ENCODE assay signal across 8 cellular contexts in genomic region chr16:31458073-31458834, GRCh38. TPM values are rescaled to one million over a fixed set of nuclear protein-coding genes. Genes with fewer than 3 reads are reported as not detected.
DNase-seq lines count a peak whose midpoint lies in the region; ATAC-seq and TF ChIP-seq lines count a peak whose summit lies in the region.

No MANE protein-coding gene starts in this region.

- no peak overlapping the region for H4K5ac ChIP-seq in H9 (ENCODE audit: insufficient read length, low read depth, low read length)

- TF ChIP-seq EP300 in upper lobe of left lung (IDR thresholded peaks at IDR 0.05): no peak

- peaks cover 2 to 13% (median 7%) of the 10 kb centered on the region in 3 experiments; a peak in 6 of 7 replicates for H3K36me3 Mint-ChIP-seq in H9 (ENCODE audit: insufficient read depth in 1 of 3, low read depth in 3 of 3)
- no peaks in the 10 kb centered on the region for H3K36me3 Mint-ChIP-seq in natural killer cell

- H3T11ph ChIP-seq in H9 (ENCODE audit: low read length): no peak overlapping the region

- H3K27me3 Mint-ChIP-seq in H9 (ENCODE audit: low read depth): no peaks in the 10 kb centered on the region
- no peaks in the 10 kb centered on the region for H3K27me3 Mint-ChIP-seq in natural killer cell (ENCODE audit: low read depth in 2 of 2)

- H4K91ac ChIP-seq in H9 (ENCODE audit: insufficient read length, low read depth, low read length): no peak overlapping the region

- H3K4me3 ChIP-seq in epithelial cell of proximal tubule (ENCODE audit: low read depth, low read length) (peak overlapping the region; percentile 93), upper lobe of left lung (peak overlapping the region; percentile 49 to 95 (median 80))

- H3K9me3 Mint-ChIP-seq in H9 (peaks cover 0 to 2% of the 10 kb centered on the region in 2 experiments; a peak in 1 of 5 replicates), natural killer cell (no peaks in the 10 kb centered on the region)

- TF ChIP-seq CTCF in H9 (conservative IDR thresholded peaks at IDR 0.05) (peak; percentile 51; the same call in 2 of the 3 replicates), epithelial cell of proximal tubule (conservative IDR thresholded peaks at IDR 0.05; ENCODE audit: low read depth, low read length) (peak; percentile 42), natural killer cell (IDR thresholded peaks at IDR 0.05) (no peak), upper lobe of left lung (IDR thresholded peaks at IDR 0.05) (peak in 2 of 6 experiments; percentile 19 to 24)

- H2BK120ac ChIP-seq in H9 (ENCODE audit: low read depth, low read length, poor library complexity, severe bottlenecking): no peak overlapping the region

- H3K36me3 ChIP-seq in upper lobe of left lung: peaks cover 0 to 20% (median 10%) of the 10 kb centered on the region in 4 donors

- DNase-seq in ELF-1 (ENCODE audit: low read depth, low spot score): peak; percentile 73
- DNase-seq in H9: peak; percentile 60
- DNase-seq in NCI-H2171 treated with DMSO at 0.1 percent for 48 hours (lab: John Stamatoyannopoulos, UW): peak; percentile 56
- peak; percentile 51 for DNase-seq in activated CD8-positive, alpha-beta memory T cell treated with anti-CD3 and anti-CD28 coated beads, Interleukin-2, amount 50 U/mL, for 4 hours
- no peak for DNase-seq in epithelial cell of proximal tubule (ENCODE audit: low read depth)
- DNase-seq in natural killer cell: peak; percentile 62
- DNase-seq in upper lobe of left lung: peak; percentile 76 to 93
- no peak for DNase-seq in COLO829 (ENCODE audit: low spot score)

- no peaks in the 10 kb centered on the region for H4K20me1 ChIP-seq in H9 (ENCODE audit: control insufficient read depth, insufficient read depth, insufficient read length)

- H3K27ac ChIP-seq in H9 (ENCODE audit: insufficient read length, low read depth, low read length) (no peak overlapping the region), upper lobe of left lung (peak overlapping the region; percentile 95 to 100 (median 99))

- no peak overlapping the region for H3K56ac ChIP-seq in H9 (ENCODE audit: insufficient read length, low read depth, low read length)

- H3K27ac Mint-ChIP-seq in H9 (peak overlapping the region; percentile 74 to 97 (median 91); a peak in 4 of 7 replicates), natural killer cell (peak overlapping the region; percentile 94 to 97)

- H2BK15ac ChIP-seq in H9 (ENCODE audit: low read depth, low read length): no peak overlapping the region

- peak overlapping the region; percentile 59 for H3K9ac ChIP-seq in H9 (ENCODE audit: extremely low read depth, insufficient read length, low read length)

- ATAC-seq in natural killer cell (peak; percentile 1 to 11 (median 4)), upper lobe of left lung (ENCODE audit: low FRiP score in 2 of 2) (peak in 1 of 2 donors; percentile 19)

- H3K79me1 ChIP-seq in H9 (ENCODE audit: insufficient read depth, low read depth, low read length, poor library complexity, severe bottlenecking): peaks cover 4% of the 10 kb centered on the region

- H3K79me2 ChIP-seq in H9 (ENCODE audit: insufficient read depth, low read length): no peaks in the 10 kb centered on the region; the same call in 1 of the 2 replicates

- H3K4me1 Mint-ChIP-seq in H9: peaks cover 28 to 36% of the 10 kb centered on the region in 2 experiments
- H3K4me1 Mint-ChIP-seq in natural killer cell: peaks cover 30 to 43% of the 10 kb centered on the region in 2 donors

- TF ChIP-seq POLR2A in upper lobe of left lung (IDR thresholded peaks at IDR 0.05): peak in 2 of 4 donors; percentile 17 to 31

- no peak overlapping the region for H2BK5ac ChIP-seq in H9 (ENCODE audit: insufficient read length, low read length)

- H3K4ac ChIP-seq in H9 (ENCODE audit: low read depth, low read length): no peak overlapping the region

- H3K18ac ChIP-seq in H9 (ENCODE audit: insufficient read length, low read depth, low read length): no peak overlapping the region

- no peak overlapping the region for H2BK20ac ChIP-seq in H9 (ENCODE audit: low read depth, low read length, poor library complexity, severe bottlenecking)

- no peak overlapping the region for H3K23ac ChIP-seq in H9 (ENCODE audit: insufficient read length, low read depth, low read length)

- no peaks in the 10 kb centered on the region for H3K9me3 ChIP-seq in H9 (ENCODE audit: control insufficient read depth, low read depth, low read length)
- H3K9me3 ChIP-seq in upper lobe of left lung: no peaks in the 10 kb centered on the region

- intact Hi-C loops in natural killer cell (cut with micrococcal nuclease): loop anchor here (5.0 to 10.0 kb wide), 2 partner anchors 257 to 414 kb away; partner anchors contain the start of gene ZNF267

- WGBS in H9 (ENCODE audit: extremely low coverage, insufficient read length, low lambda C conversion rate): no CpG with 5 or more reads among the region's 42 CpGs
- WGBS in upper lobe of left lung, 2 donors: 0 to 2% methylated on average over 12 to 42 of the region's 42 CpGs

- H3K27me3 ChIP-seq in H9 (ENCODE audit: insufficient read depth, low read length) (no peaks in the 10 kb centered on the region), upper lobe of left lung (no peaks in the 10 kb centered on the region)

- no peak overlapping the region for H2BK12ac ChIP-seq in H9 (ENCODE audit: insufficient read length, low read depth, low read length)

- peak overlapping the region; percentile 82 to 92 for H3K4me3 Mint-ChIP-seq in H9
- peak overlapping the region; percentile 94 for H3K4me3 Mint-ChIP-seq in natural killer cell

- H2AK5ac ChIP-seq in H9 (ENCODE audit: insufficient read length, low read length): no peak overlapping the region

- H3K14ac ChIP-seq in H9 (ENCODE audit: insufficient read depth, low read length): no peak overlapping the region

- no peak overlapping the region for H4K8ac ChIP-seq in H9 (replicated peaks; ENCODE audit: insufficient read length, low read depth, low read length)

- H3K23me2 ChIP-seq in H9 (ENCODE audit: insufficient read length, low read depth, low read length, poor library complexity, severe bottlenecking): peaks cover 8% of the 10 kb centered on the region

- H3K4me1 ChIP-seq in H9 (ENCODE audit: insufficient read depth, low read length): peaks cover 4% of the 10 kb centered on the region; the same call in 1 of the 2 replicates
- H3K4me1 ChIP-seq in upper lobe of left lung: peaks cover 52 to 67% (median 54%) of the 10 kb centered on the region in 4 donors

- no peak overlapping the region for H2AFZ ChIP-seq in H9 (ENCODE audit: low read length)

- H3K4me2 ChIP-seq in H9 (ENCODE audit: insufficient read depth, insufficient read length, low read length): peak overlapping the region; percentile 75

RNA-seq across cellular contexts. Expression of gene ARMC5, which starts 1.0 kb away (rescaled TPM):
- total RNA-seq in H9 (2021) (18.5 and 18.7 TPM in 2 replicates), epithelial cell of proximal tubule (9.2 and 10.3 TPM in 2 replicates), natural killer cell (10 to 100 TPM; 10.4 to 22.8 (median 16.6) TPM), upper lobe of left lung (10 to 100 TPM in 5 of 6 donors, 1 to 10 TPM in 1; 6.6 to 18.9 (median 16.2) TPM)

RNA-seq across cellular contexts. Expression of gene TGFB1I1, which starts 13.7 kb away (rescaled TPM):
- total RNA-seq in H9 (2021) (15.4 and 15.5 TPM in 2 replicates), epithelial cell of proximal tubule (56.8 and 62.2 TPM in 2 replicates), natural killer cell (1 to 10 TPM in 1 of 3 donors, under 1 TPM in 2; 0.72 to 1.3 (median 0.78) TPM), upper lobe of left lung (10 to 100 TPM; 21.0 to 62.8 (median 27.8) TPM)

RNA-seq across cellular contexts. Expression of gene ZNF843, which starts 15.7 kb away (rescaled TPM):
- 0.22 and 0.37 TPM in 2 replicates for total RNA-seq in H9 (2021)
- total RNA-seq in epithelial cell of proximal tubule: 0.22 TPM in 1 of 2 replicates, not detected in the other
- total RNA-seq in natural killer cell: under 1 TPM; 0.14 to 0.50 (median 0.23) TPM
- total RNA-seq in upper lobe of left lung: 1 to 10 TPM in 1 of 6 donors, under 1 TPM in 4, not detected in 1; 0.30 to 1.0 (median 0.77) TPM

RNA-seq across cellular contexts. Expression of gene SLC5A2, which starts 24.7 kb away (rescaled TPM):
- 0.52 and 1.3 TPM in 2 replicates for total RNA-seq in H9 (2021)
- total RNA-seq in epithelial cell of proximal tubule: 0.07 TPM in 1 of 2 replicates, not detected in the other
- total RNA-seq in natural killer cell: under 1 TPM in 2 of 3 donors, not detected in 1; 0.20 to 0.96 TPM
- total RNA-seq in upper lobe of left lung: 1 to 10 TPM in 4 of 6 donors, under 1 TPM in 2; 0.84 to 3.3 (median 1.2) TPM

RNA-seq across cellular contexts. Expression of gene COX6A2, which starts 30.1 kb away (rescaled TPM):
- total RNA-seq in H9 (2021) (not detected in 2 replicates), epithelial cell of proximal tubule (not detected in 2 replicates), natural killer cell (not detected), upper lobe of left lung (not detected)

Comparison
In these comparisons a context has a peak if more than half of its experiments do, and no peak if none do; other contexts are left out.
1. DNase-seq: peak in ELF-1 (single experiment), H9 (single experiment), NCI-H2171 treated with DMSO at 0.1 percent for 48 hours (single experiment), activated CD8-positive, alpha-beta memory T cell treated with anti-CD3 and anti-CD28 coated beads, Interleukin-2, amount 50 U/mL, for 4 hours (single experiment), natural killer cell (single experiment) and upper lobe of left lung (2 of 2); none in epithelial cell of proximal tubule (single experiment) and COLO829 (single experiment).